In genomic region chr6:129709909-129710721, GRCh38 we compare ENCODE assay signal across 8 cellular contexts. TPM values are rescaled to one million over a fixed set of nuclear protein-coding genes. Genes with fewer than 3 reads are reported as not detected.
DNase-seq lines count a peak whose midpoint lies in the region; ATAC-seq, FAIRE-seq and TF ChIP-seq lines count a peak whose summit lies in the region.

Gene ARHGAP18, minus strand, starts transcription at chr6:129710177. Its CDS starts 41 bp downstream, at chr6:129710136.

- H2BK15ac ChIP-seq in H1 (ENCODE audit: low read length) (peak within 1 kb of the TSS; percentile 95), mesendoderm (replicated peaks; ENCODE audit: low read depth) (no peak within 1 kb of the TSS)

- H3K36me3 ChIP-seq in H1 (ENCODE audit: control insufficient read depth in 2 of 4, insufficient read depth in 4 of 4, low read length in 3 of 4) (no peaks in the 10 kb centered on the region), mesendoderm (ENCODE audit: control insufficient read depth, insufficient read depth, low read length) (no peaks in the 10 kb centered on the region)

- H4K91ac ChIP-seq in H1 (replicated peaks; ENCODE audit: insufficient read length, low read length), result no peak within 1 kb of the TSS

- H3K23ac ChIP-seq in H1 (ENCODE audit: insufficient read length), result no peak within 1 kb of the TSS
- no peak within 1 kb of the TSS for H3K23ac ChIP-seq in mesendoderm (ENCODE audit: low read length)

- H2AK5ac ChIP-seq in H1 (ENCODE audit: low read depth, low read length) (no peak within 1 kb of the TSS), mesendoderm (ENCODE audit: low read length) (no peak within 1 kb of the TSS)

- 0 out of 2 replicates have a peak within 1 kb of the TSS, but pooled peaks have one; percentile 53 for H2BK12ac ChIP-seq in H1 (ENCODE audit: low read depth, low read length)

- TF ChIP-seq CTCF in AG09319 (IDR thresholded peaks at IDR 0.05; ENCODE audit: low read depth, low read length) (no peak), H1 (IDR thresholded peaks at IDR 0.05; ENCODE audit: control extremely low read depth in 1 of 3, insufficient read depth in 1 of 3, low read depth in 1 of 3, low read length in 3 of 3) (no peak)

- H3K18ac ChIP-seq in H1 (ENCODE audit: extremely low read depth, low read length) (no peak within 1 kb of the TSS), mesendoderm (ENCODE audit: low read length) (peak within 1 kb of the TSS; percentile 34)

- H3K4me2 ChIP-seq in H1 (ENCODE audit: insufficient read depth in 1 of 2, low read depth in 2 of 2, low read length in 2 of 2) (peak within 1 kb of the TSS; percentile 83 to 93), mesendoderm (ENCODE audit: low read length) (peak within 1 kb of the TSS; percentile 31)

- H3K79me1 ChIP-seq in H1 (ENCODE audit: low read depth, low read length), result no peaks in the 10 kb centered on the region
- no peaks in the 10 kb centered on the region for H3K79me1 ChIP-seq in mesendoderm (ENCODE audit: low read length)

- CTCF ChIA-PET in H1 (lab: Charles Lee; ENCODE audit: partially characterized antibody), result interaction anchor here (0.7 to 3.4 kb wide), 6 partner anchors 13 to 322 kb away, joined by 3 to 16 read pairs (median 3); no protein-coding TSS in a partner anchor

- TF ChIP-seq EP300 in H1 (IDR thresholded peaks at IDR 0.05; ENCODE audit: borderline replicate concordance in 1 of 2, low read depth in 2 of 2, low read length in 2 of 2), result peak in 1 of 2 experiments; percentile 15; a peak in 1 of 3 replicates

- H3K9ac ChIP-seq in H1 (replicated peaks in 1 of 4; ENCODE audit: extremely low read depth in 1 of 4, low read depth in 3 of 4, low read length in 3 of 4) (peak within 1 kb of the TSS in 2 of 4 experiments; percentile 29 to 45; a peak in 4 of 7 replicates), mesendoderm (ENCODE audit: low read length) (peak within 1 kb of the TSS; percentile 59)

- no peak within 1 kb of the TSS for H3K56ac ChIP-seq in H1 (replicated peaks; ENCODE audit: insufficient read length, low read depth, low read length)
- H3K56ac ChIP-seq in mesendoderm (ENCODE audit: low read length), result peak within 1 kb of the TSS; percentile 78

- TF ChIP-seq POLR2A in H1 (IDR thresholded peaks at IDR 0.05; ENCODE audit: control extremely low read depth in 1 of 2, low read depth in 2 of 2, low read length in 2 of 2), result no peak; a peak in 1 of 3 replicates

- H4K5ac ChIP-seq in H1 (ENCODE audit: insufficient read length, low read depth, low read length) (peak within 1 kb of the TSS; percentile 48), mesendoderm (ENCODE audit: low read length) (no peak within 1 kb of the TSS)

- H2BK5ac ChIP-seq in H1 (ENCODE audit: low read depth, low read length) (peak within 1 kb of the TSS; percentile 57; the same call in 1 of the 2 replicates), mesendoderm (ENCODE audit: low read length) (no peak within 1 kb of the TSS)

- 6% methylated on average over 28 of the region's 28 CpGs; no CpG with 5 or more reads in 1 of the 2 experiments for WGBS in H1 (ENCODE audit: extremely low coverage in 1 of 2, insufficient coverage in 1 of 2, insufficient read length in 1 of 2, insufficient replicate concordance in 2 of 2, low coverage in 1 of 2, low lambda C conversion rate in 2 of 2, missing lambda C conversion rate in 1 of 2), 2 experiments
- WGBS in mesendoderm (ENCODE audit: extremely low coverage, insufficient coverage, low lambda C conversion rate), result no CpG with 5 or more reads among the region's 28 CpGs

- ATAC-seq in GM18907 (IDR thresholded peaks at IDR 0.05; ENCODE audit: unreplicated experiment) (peak; percentile 97), HG03139 (IDR thresholded peaks at IDR 0.05; ENCODE audit: unreplicated experiment) (peak; percentile 95)

- no peaks in the 10 kb centered on the region for H3K9me3 ChIP-seq in H1 (ENCODE audit: insufficient read depth in 2 of 2, low read depth in 1 of 2, low read length in 1 of 2)

- 0 out of 4 replicates have a peak, but pooled peaks of 1 of the 2 experiments have one; percentile 4 for TF ChIP-seq RAD21 in H1 (IDR thresholded peaks at IDR 0.05 in 1 of 2, conservative IDR thresholded peaks at IDR 0.05 in 1 of 2; ENCODE audit: low read depth in 2 of 2, low read length in 2 of 2)

- H3K27ac ChIP-seq in H1 (ENCODE audit: low read depth, low read length) (no peak within 1 kb of the TSS), mesendoderm (ENCODE audit: low read depth, low read length) (peak within 1 kb of the TSS; percentile 1)

- H2BK120ac ChIP-seq in H1 (replicated peaks; ENCODE audit: low read depth, low read length) (no peak within 1 kb of the TSS), mesendoderm (ENCODE audit: low read depth, low read length) (no peak within 1 kb of the TSS)

- 0 out of 2 replicates have a peak, but pooled peaks cover 4% of the 10 kb centered on the region for H3K23me2 ChIP-seq in H1 (ENCODE audit: low read depth, low read length)

- no peaks in the 10 kb centered on the region for H4K20me1 ChIP-seq in H1 (replicated peaks in 1 of 2; ENCODE audit: control insufficient read depth in 1 of 2, insufficient read depth in 2 of 2, low read length in 2 of 2)

- DNase-seq in AG09319 (ENCODE audit: extremely low read depth, low read depth), result peak; percentile 72
- DNase-seq in NCI-H82 treated with DMSO at 0.1 percent for 48 hours (lab: John Stamatoyannopoulos, UW; ENCODE audit: unreplicated experiment), result peak; percentile 77
- peak; percentile 42 for DNase-seq in activated CD8-positive, alpha-beta memory T cell treated with anti-CD3 and anti-CD28 coated beads for 4 hours (ENCODE audit: low read depth in 2 of 2)
- DNase-seq in H1 (ENCODE audit: low read depth in 1 of 2, low spot score in 2 of 2), result peak; percentile 70 to 86
- DNase-seq in mesendoderm, result peak; percentile 95
- peak; percentile 25 for DNase-seq in stimulated activated CD8-positive, alpha-beta memory T cell treated with anti-CD3 and anti-CD28 coated beads, Interleukin-15, amount 100 ng/mL, for 24 hours (ENCODE audit: low read depth)

- H3K14ac ChIP-seq in H1 (ENCODE audit: insufficient read length), result no peak within 1 kb of the TSS

- peak; percentile 42 for FAIRE-seq in H1 (lab: Jason Lieb, UNC)

- H2BK20ac ChIP-seq in H1 (ENCODE audit: low read length), result 0 out of 2 replicates have a peak within 1 kb of the TSS, but pooled peaks have one; percentile 7

- H3K4me3 ChIP-seq in H1 (ENCODE audit: extremely low read depth in 1 of 4, insufficient read depth in 2 of 4, low read depth in 3 of 4, low read length in 4 of 4), result peak within 1 kb of the TSS; percentile 46 to 68 (median 56)
- peak within 1 kb of the TSS; percentile 15 for H3K4me3 ChIP-seq in mesendoderm (ENCODE audit: low read length)

- H2AFZ ChIP-seq in H1 (ENCODE audit: low read length), result peak within 1 kb of the TSS; percentile 95; the same call in 1 of the 2 replicates

- POLR2A ChIA-PET in H1 (lab: Charles Lee; ENCODE audit: partially characterized antibody), result interaction anchor here (0.7 kb wide), 1 partner anchor 10 kb away, joined by 3 read pairs; no protein-coding TSS in a partner anchor

- H3K27me3 ChIP-seq in H1 (replicated peaks in 1 of 4; ENCODE audit: control insufficient read depth in 3 of 4, extremely low read depth in 1 of 4, insufficient read depth in 3 of 4, low read length in 3 of 4) (no peaks in the 10 kb centered on the region; a peak in 1 of 7 replicates), mesendoderm (ENCODE audit: insufficient read depth, low read length, poor library complexity) (no peaks in the 10 kb centered on the region)

- H3K4me1 ChIP-seq in H1 (replicated peaks in 1 of 4; ENCODE audit: control insufficient read depth in 3 of 4, insufficient read depth in 4 of 4, low read length in 3 of 4) (peaks cover 0 to 9% (median under 1%) of the 10 kb centered on the region in 4 experiments; a peak in 1 of 7 replicates), mesendoderm (ENCODE audit: control insufficient read depth, low read depth, low read length) (no peaks in the 10 kb centered on the region)

- H3K4ac ChIP-seq in H1 (replicated peaks; ENCODE audit: insufficient read length, low read depth, low read length) (no peak within 1 kb of the TSS), mesendoderm (ENCODE audit: low read depth, low read length) (no peak within 1 kb of the TSS)

- no peak within 1 kb of the TSS for H4K8ac ChIP-seq in H1 (ENCODE audit: extremely low read depth, insufficient read depth, low read length)
- H4K8ac ChIP-seq in mesendoderm (ENCODE audit: low read depth, low read length), result no peak within 1 kb of the TSS

- no peaks in the 10 kb centered on the region for H3K79me2 ChIP-seq in H1 (ENCODE audit: control insufficient read depth in 1 of 2, insufficient read depth in 2 of 2, low read length in 2 of 2)
- H3K79me2 ChIP-seq in mesendoderm (ENCODE audit: control insufficient read depth, insufficient read depth, low read length), result no peaks in the 10 kb centered on the region

TF ChIP-seq in H1, 55 proteins besides CTCF, POLR2A, EP300 and RAD21 (continues in another document):
- TF ChIP-seq ASH2L (IDR thresholded peaks at IDR 0.05; ENCODE audit: low read length) (peak; percentile 88), NRF1 (IDR thresholded peaks at IDR 0.05; ENCODE audit: low read depth, low read length) (no peak), HDAC2 (IDR thresholded peaks at IDR 0.05; ENCODE audit: borderline replicate concordance in 1 of 2, low read depth in 2 of 2, low read length in 2 of 2) (0 out of 4 replicates have a peak, but pooled peaks of 1 of the 2 experiments have one; percentile 40), KDM4A (IDR thresholded peaks at IDR 0.05; ENCODE audit: low read depth, low read length, severe bottlenecking) (peak; percentile 45), MAX (IDR thresholded peaks at IDR 0.05) (no peak), GABPA (IDR thresholded peaks at IDR 0.05; ENCODE audit: borderline replicate concordance, insufficient read depth, low read length) (no peak), BACH1 (IDR thresholded peaks at IDR 0.05; ENCODE audit: low read length) (0 out of 2 replicates have a peak, but pooled peaks have one; percentile 6)

RNA-seq across cellular contexts. Expression of gene ARHGAP18, which starts in this region (rescaled TPM):
- total RNA-seq in H1 (2021; fragmentation: NEBNext Ultra II Directional; extraction: Animal tissue kit (Norgen Biotek cat#: 25700)), result 4.2 and 4.5 TPM in 2 replicates
- 0.42 and 0.83 TPM in 2 replicates for polyA plus RNA-seq in H1 (2011; rRNA removed)
- polyA plus RNA-seq in H1 (2011; cell fraction: cytosol; rRNA removed), result 1.2 TPM
- polyA plus RNA-seq in H1 (2011; cell fraction: nucleus; rRNA removed), result 0.48 TPM
- 1.7 to 2.2 TPM (median 1.8 TPM) in 4 replicates for polyA plus RNA-seq in H1 (2012, experiment 1 of 2)
- 0.22 TPM for polyA plus RNA-seq in H1 (2012, experiment 2 of 2)
- polyA plus RNA-seq in H1 (2013, experiment 1 of 2), result 4.9 TPM
- polyA plus RNA-seq in H1 (2013, experiment 2 of 2), result 5.0 TPM
- 2.1 and 2.2 TPM in 2 replicates for polyA minus RNA-seq in H1 (2011; rRNA and poly(A)+ RNA removed)
- 1.7 TPM for polyA minus RNA-seq in H1 (2011; cell fraction: cytosol; rRNA and poly(A)+ RNA removed)
- polyA minus RNA-seq in H1 (2011; cell fraction: nucleus; rRNA and poly(A)+ RNA removed), result 3.5 TPM
- polyA plus RNA-seq in mesendoderm (2013, experiment 1 of 2), result 5.2 TPM
- polyA plus RNA-seq in mesendoderm (2013, experiment 2 of 2), result 4.9 TPM

Comparison
In these comparisons a context has a peak if more than half of its experiments do, and no peak if none do; other contexts are left out.
1. DNase-seq: peak in every context shown above with its lines; median percentile 95 in mesendoderm; 78 in H1; 77 in NCI-H82 treated with DMSO at 0.1 percent for 48 hours; 72 in AG09319; 42 in activated CD8-positive, alpha-beta memory T cell treated with anti-CD3 and anti-CD28 coated beads for 4 hours; 25 in stimulated activated CD8-positive, alpha-beta memory T cell treated with anti-CD3 and anti-CD28 coated beads, Interleukin-15, amount 100 ng/mL, for 24 hours.